29 cellular contexts compared by ENCODE assay signal in genomic region chr3:124014366-124014942, GRCh38. TPM values are rescaled to one million over a fixed set of nuclear protein-coding genes. Genes with fewer than 3 reads are reported as not detected.
A peak's percentile ranks its signal among the peaks of the same experiment; 100 is the strongest.
DNase-seq lines count a peak whose midpoint lies in the region; ATAC-seq and TF ChIP-seq lines count a peak whose summit lies in the region.
"Had no signal": no experiment of that assay in that cellular context is flagged by ENCODE, and none has a peak within 500 bp of the region (broad histone marks: within the 10 kb centered on the region; RNA-seq: fewer than 3 reads in every experiment).

No MANE protein-coding gene starts in this region.

- CTCF ChIA-PET in PC-3 (lab: Charles Lee): interaction anchor here (1.3 kb wide), 1 partner anchor 18 kb away, joined by 3 read pairs; the partner anchor contains the start of gene KALRN

- H3K27me3 ChIP-seq in PC-3 (ENCODE audit: low read length): peaks cover 20% of the 10 kb centered on the region
- peaks cover 3% of the 10 kb centered on the region for H3K27me3 ChIP-seq in fibroblast of lung (ENCODE audit: control insufficient read depth, insufficient read depth, low read length)
- H3K27me3 ChIP-seq in aorta (ENCODE audit: control insufficient read depth in 1 of 2, insufficient read depth in 2 of 2, low read length in 1 of 2): no peaks in the 10 kb centered on the region
- H3K27me3 ChIP-seq: BE2C, esophagus muscularis mucosa, Peyer's patch had no signal

- H3K79me2 ChIP-seq in PC-3 (ENCODE audit: low read length) (no peaks in the 10 kb centered on the region), fibroblast of lung (ENCODE audit: control insufficient read depth, insufficient read depth, low read length) (no peaks in the 10 kb centered on the region)

- no peak overlapping the region for H3K4me2 ChIP-seq in PC-3 (ENCODE audit: low read length)
- H3K4me2 ChIP-seq in fibroblast of lung (ENCODE audit: extremely low read depth, insufficient read depth, low read length): no peak overlapping the region
- H3K4me2 ChIP-seq: A549 had no signal

- BruUV-seq in PC-3 (replicated peaks; lab: Mats Ljungman, UMichigan): no TSS peak

- H3K9ac ChIP-seq in PC-3 (ENCODE audit: low read length): no peak overlapping the region
- no peak overlapping the region for H3K9ac ChIP-seq in fibroblast of lung (ENCODE audit: insufficient read depth, low read length)

- H3K27ac ChIP-seq in PC-3 (ENCODE audit: low read length) (no peak overlapping the region), fibroblast of lung (ENCODE audit: insufficient read depth, low read length) (no peak overlapping the region), aorta (ENCODE audit: low read depth in 1 of 2, low read length in 2 of 2) (peak overlapping the region; percentile 36 to 85), caudate nucleus (ENCODE audit: low read depth, low read length) (no peak overlapping the region)
- H3K27ac ChIP-seq: A549, cardiac muscle cell, esophagus muscularis mucosa, Peyer's patch had no signal

- no peaks in the 10 kb centered on the region for H3F3A ChIP-seq in PC-3 (ENCODE audit: low read length, unreplicated experiment)

- H2AFZ ChIP-seq in PC-3 (ENCODE audit: low read length) (no peak overlapping the region), fibroblast of lung (ENCODE audit: low read length) (no peak overlapping the region)

- intact Hi-C loops in PC-3 (cut with micrococcal nuclease) (loop anchor here (10.0 kb wide), 1 partner anchor 230 kb away; no protein-coding TSS in a partner anchor), aorta (cut with DNase I) (loop anchor here in 1 of 2 donors (10.0 kb wide), 1 partner anchor 450 kb away; no protein-coding TSS in a partner anchor), left colon (cut with DNase I, micrococcal nuclease) (loop anchor here in 1 of 2 donors (10.0 kb wide), 2 partner anchors 270 to 450 kb away; no protein-coding TSS in a partner anchor)

- H3K4me3 ChIP-seq in PC-3 (ENCODE audit: low read length) (no peak overlapping the region), fibroblast of lung (replicated peaks in 1 of 4; ENCODE audit: control extremely low read depth in 1 of 4, insufficient read depth in 1 of 4, low read depth in 3 of 4, low read length in 4 of 4) (no peak overlapping the region), aorta (ENCODE audit: low read length in 2 of 2) (no peak overlapping the region)
- H3K4me3 ChIP-seq: A549, cardiac muscle cell, esophagus muscularis mucosa, HAP-1, K562, Peyer's patch had no signal

- DNase-seq in NCI-H82 (lab: John Stamatoyannopoulos, UW): peak; percentile 69
- DNase-seq in NCI-H82 treated with DMSO at 0.1 percent for 48 hours (lab: John Stamatoyannopoulos, UW; ENCODE audit: unreplicated experiment): no peak
- peak; percentile 16 for DNase-seq in PC-3
- DNase-seq in fibroblast of lung (ENCODE audit: low read depth in 2 of 2): peak; percentile 3 to 54
- DNase-seq in aorta: peak in 1 of 2 donors; percentile 61
- DNase-seq in caudate nucleus (lab: John Stamatoyannopoulos, UW): no peak
- DNase-seq in left colon: no peak
- DNase-seq: activated CD4-positive, alpha-beta T cell treated with anti-CD3 and anti-CD28 coated beads, Interleukin-2, amount 50 U/mL, for 4 hours; activated naive CD4-positive, alpha-beta T cell treated with anti-CD3 and anti-CD28 coated beads, Interleukin-2, amount 10 ng/mL, durations not matched to agents 7 days and 5 days; BE2C; cortex of kidney; hypothalamus; immature natural killer cell; NCI-H1417; NCI-H510A treated with DMSO at 0.1 percent for 48 hours; Peyer's patch; stimulated activated naive B cell treated with anti-CD40 and anti-IgM and Interleukin-4, amounts not matched to agents 10 μg/mL and 1 μg/mL and 100 μg/mL, for 72 hours; T-helper 1 cell had no signal

- H3K4me1 ChIP-seq in PC-3 (ENCODE audit: insufficient read depth, low read length) (no peaks in the 10 kb centered on the region), fibroblast of lung (ENCODE audit: control insufficient read depth, extremely low read depth, insufficient read depth, low read length) (no peaks in the 10 kb centered on the region), aorta (ENCODE audit: control insufficient read depth in 1 of 2, insufficient read depth in 2 of 2, low read length in 2 of 2) (peaks cover 6 to 8% of the 10 kb centered on the region in 2 donors)
- H3K4me1 ChIP-seq: A549, HAP-1, Peyer's patch had no signal

- H3K9me3 ChIP-seq in PC-3 (ENCODE audit: low read length): no peaks in the 10 kb centered on the region
- H3K9me3 ChIP-seq in fibroblast of lung (ENCODE audit: control insufficient read depth, insufficient read depth, low read depth, low read length): no peaks in the 10 kb centered on the region
- H3K9me3 ChIP-seq in aorta (ENCODE audit: control insufficient read depth, low read length): no peaks in the 10 kb centered on the region
- H3K9me3 ChIP-seq: A549, esophagus muscularis mucosa, HAP-1, Peyer's patch had no signal

- H3K9me2 ChIP-seq in PC-3 (replicated peaks; ENCODE audit: low read length): no peaks in the 10 kb centered on the region

- no peak for TF ChIP-seq CTCF in PC-3 (conservative IDR thresholded peaks at IDR 0.05; ENCODE audit: low read depth, low read length)
- TF ChIP-seq CTCF in fibroblast of lung (conservative IDR thresholded peaks at IDR 0.05 in 1 of 2, IDR thresholded peaks at IDR 0.05 in 1 of 2; ENCODE audit: low read depth in 1 of 2, low read length in 2 of 2): no peak

- H4K20me1 ChIP-seq in PC-3 (ENCODE audit: low read length) (no peaks in the 10 kb centered on the region), fibroblast of lung (ENCODE audit: control insufficient read depth, extremely low read depth, insufficient read depth, low read length) (no peaks in the 10 kb centered on the region)

- POLR2A ChIA-PET in PC-3 (lab: Charles Lee; ENCODE audit: unreplicated experiment): no interaction called here

- H3K36me3 ChIP-seq in PC-3 (ENCODE audit: low read depth, low read length) (no peaks in the 10 kb centered on the region), fibroblast of lung (ENCODE audit: control insufficient read depth, insufficient read depth, low read length) (no peaks in the 10 kb centered on the region), aorta (ENCODE audit: control insufficient read depth in 1 of 2, insufficient read depth in 2 of 2, low read length in 1 of 2) (no peaks in the 10 kb centered on the region)
- H3K36me3 ChIP-seq: BE2C, cardiac muscle cell, esophagus muscularis mucosa, HAP-1, Peyer's patch had no signal

- 0 to 5% methylated on average over 3 of the region's 3 CpGs for WGBS in aorta, 2 donors

- ATAC-seq in PC-3 (peak; percentile 31; the same call in 1 of the 2 replicates), aorta (ENCODE audit: low FRiP score) (peak; percentile 40), left colon (no peak), HG02610 (IDR thresholded peaks at IDR 0.05; ENCODE audit: unreplicated experiment) (no peak)
- ATAC-seq: A549; K562; left lobe of liver; sciatic nerve; stimulated activated naive B cell treated with anti-CD40 and anti-IgM and Interleukin-4, amounts not matched to agents 10 μg/mL and 1 μg/mL and 100 μg/mL, for 72 hours had no signal

RNA-seq across cellular contexts. Expression of gene KALRN, which starts 18.7 kb away (rescaled TPM):
- total RNA-seq in PC-3 (2014; rRNA removed) (9.9 and 13.0 TPM in 2 replicates), fibroblast of lung (3.5 and 3.9 TPM in 2 replicates), aorta (100 to 1,000 TPM; 257 to 436 TPM), left colon (10 to 100 TPM; 64.7 to 74.3 TPM)
- polyA plus RNA-seq in fibroblast of lung (1.9 and 3.7 TPM in 2 replicates), aorta (10 to 100 TPM; 32.6 to 46.4 TPM)
- 1.4 and 4.0 TPM in 2 replicates for polyA plus RNA-seq in fibroblast of lung (2012)
- polyA minus RNA-seq in fibroblast of lung (ENCODE audit: low replicate concordance): 3.3 and 6.8 TPM in 2 replicates

RNA-seq across cellular contexts. Expression of gene ROPN1, which starts 22.5 kb away (rescaled TPM):
- total RNA-seq in PC-3 (2014; rRNA removed) (not detected in 2 replicates), fibroblast of lung (not detected in 2 replicates), aorta (not detected), left colon (1 to 10 TPM; 2.0 to 3.2 TPM)
- polyA plus RNA-seq in fibroblast of lung (not detected in 2 replicates), aorta (not detected)
- polyA plus RNA-seq in fibroblast of lung (2012): not detected in 2 replicates
- polyA minus RNA-seq in fibroblast of lung (ENCODE audit: low replicate concordance): not detected in 2 replicates
- total RNA-seq: cardiac muscle cell, esophagus muscularis mucosa, HT-29, K562, left lobe of liver, Peyer's patch, progenitor cell of endocrine pancreas, sciatic nerve, temporal lobe had no signal
- polyA plus RNA-seq: A549, cardiac muscle cell, immature natural killer cell, K562 had no signal

RNA-seq across cellular contexts. Expression of gene CCDC14, which starts 53.4 kb away (rescaled TPM):
- total RNA-seq in PC-3 (2014; rRNA removed) (40.9 and 62.6 TPM in 2 replicates), fibroblast of lung (54.7 and 94.8 TPM in 2 replicates), aorta (10 to 100 TPM; 40.5 to 55.5 TPM), left colon (10 to 100 TPM; 63.6 to 73.7 TPM)
- polyA plus RNA-seq in fibroblast of lung (29.4 and 35.2 TPM in 2 replicates), aorta (10 to 100 TPM in 1 of 2 donors, 1 to 10 TPM in 1; 9.1 to 44.6 TPM)
- 16.1 and 18.6 TPM in 2 replicates for polyA plus RNA-seq in fibroblast of lung (2012)
- 23.2 and 46.3 TPM in 2 replicates for polyA minus RNA-seq in fibroblast of lung (ENCODE audit: low replicate concordance)

Comparison
In these comparisons a context has a peak if more than half of its experiments do, and no peak if none do; other contexts are left out.
1. DNase-seq: peak in NCI-H82 (single experiment), PC-3 (single experiment) and fibroblast of lung (2 of 2); none in NCI-H82 treated with DMSO at 0.1 percent for 48 hours (single experiment), caudate nucleus (0 of 61) and left colon (0 of 2).
2. ATAC-seq: peak in PC-3 (single experiment) and aorta (single experiment); none in left colon (single experiment) and HG02610 (single experiment).
3. H3K27ac ChIP-seq: peak in aorta (2 of 2); none in PC-3 (single experiment), fibroblast of lung (single experiment) and caudate nucleus (single experiment).